In genomic region chr1:219659682-219660081, GRCh38 we compare ENCODE assay signal across 12 cellular contexts. TPM values are rescaled to one million over a fixed set of nuclear protein-coding genes. Genes with fewer than 3 reads are reported as not detected.
A peak's percentile ranks its signal among the peaks of the same experiment; 100 is the strongest.
DNase-seq lines count a peak whose midpoint lies in the region; ATAC-seq and TF ChIP-seq lines count a peak whose summit lies in the region.
"Had no signal": no experiment of that assay in that cellular context is flagged by ENCODE, and none has a peak within 500 bp of the region (broad histone marks: within the 10 kb centered on the region; RNA-seq: fewer than 3 reads in every experiment).

No MANE protein-coding gene starts in this region.

- no peak for TF ChIP-seq EP300 in gastroesophageal sphincter (IDR thresholded peaks at IDR 0.05)

- H3K36me3 ChIP-seq in gastroesophageal sphincter, result no peaks in the 10 kb centered on the region
- H3K36me3 ChIP-seq: HAP-1 had no signal

- no peaks in the 10 kb centered on the region for H3K9me3 Mint-ChIP-seq in progenitor cell of endocrine pancreas (ENCODE audit: low read depth)
- peaks cover 9% of the 10 kb centered on the region for H3K9me3 Mint-ChIP-seq in activated naive CD8-positive, alpha-beta T cell treated with anti-CD3 and anti-CD28 coated beads, Interleukin-2, amount 50 U/mL, for 24 hours
- H3K9me3 Mint-ChIP-seq: activated T-cell treated with anti-CD3 and anti-CD28 coated beads, Interleukin-2, amount 50 U/mL, for 24 hours had no signal

- H3K27ac Mint-ChIP-seq in progenitor cell of endocrine pancreas, result no peak overlapping the region
- no peak overlapping the region for H3K27ac Mint-ChIP-seq in activated naive CD8-positive, alpha-beta T cell treated with anti-CD3 and anti-CD28 coated beads, Interleukin-2, amount 50 U/mL, for 24 hours
- H3K27ac Mint-ChIP-seq: activated T-cell treated with anti-CD3 and anti-CD28 coated beads, Interleukin-2, amount 50 U/mL, for 24 hours; stimulated activated naive B cell treated with anti-CD40 and anti-IgM and Interleukin-4, amounts not matched to agents 10 μg/mL and 1 μg/mL and 100 μg/mL, for 72 hours had no signal

- H3K9me3 ChIP-seq in gastroesophageal sphincter, result no peaks in the 10 kb centered on the region
- H3K9me3 ChIP-seq: HAP-1 had no signal

- no peak overlapping the region for H3K4me3 ChIP-seq in gastroesophageal sphincter
- H3K4me3 ChIP-seq: HAP-1 had no signal

- H3K27me3 Mint-ChIP-seq in progenitor cell of endocrine pancreas, result no peaks in the 10 kb centered on the region
- H3K27me3 Mint-ChIP-seq in activated naive CD8-positive, alpha-beta T cell treated with anti-CD3 and anti-CD28 coated beads, Interleukin-2, amount 50 U/mL, for 24 hours, result peaks cover 17% of the 10 kb centered on the region

- TF ChIP-seq CTCF in gastroesophageal sphincter (IDR thresholded peaks at IDR 0.05) (no peak), progenitor cell of endocrine pancreas (IDR thresholded peaks at IDR 0.05; ENCODE audit: unreplicated experiment) (no peak)

- H3K4me1 ChIP-seq in gastroesophageal sphincter, result peaks cover 0 to 12% (median 0%) of the 10 kb centered on the region in 3 donors

- peaks cover 43% of the 10 kb centered on the region for H3K4me1 Mint-ChIP-seq in progenitor cell of endocrine pancreas (ENCODE audit: low read depth)
- H3K4me1 Mint-ChIP-seq in activated naive CD8-positive, alpha-beta T cell treated with anti-CD3 and anti-CD28 coated beads, Interleukin-2, amount 50 U/mL, for 24 hours, result no peaks in the 10 kb centered on the region

- no peak overlapping the region for H3K4me3 Mint-ChIP-seq in progenitor cell of endocrine pancreas (ENCODE audit: low read depth)
- H3K4me3 Mint-ChIP-seq in activated naive CD8-positive, alpha-beta T cell treated with anti-CD3 and anti-CD28 coated beads, Interleukin-2, amount 50 U/mL, for 24 hours, result no peak overlapping the region
- H3K4me3 Mint-ChIP-seq: activated T-cell treated with anti-CD3 and anti-CD28 coated beads, Interleukin-2, amount 50 U/mL, for 24 hours; stimulated activated naive B cell treated with anti-CD40 and anti-IgM and Interleukin-4, amounts not matched to agents 10 μg/mL and 1 μg/mL and 100 μg/mL, for 72 hours had no signal

- ATAC-seq in HG02870 (IDR thresholded peaks at IDR 0.05; ENCODE audit: unreplicated experiment), result peak; percentile 39
- ATAC-seq in gastroesophageal sphincter, result peak; percentile 48
- ATAC-seq in GM19455 (IDR thresholded peaks at IDR 0.05; ENCODE audit: unreplicated experiment), result no peak
- ATAC-seq in activated naive CD8-positive, alpha-beta T cell treated with anti-CD3 and anti-CD28 coated beads, Interleukin-2, amount 50 U/mL, for 24 hours, result no peak

- no peaks in the 10 kb centered on the region for H3K27me3 ChIP-seq in gastroesophageal sphincter

- H3K36me3 Mint-ChIP-seq in progenitor cell of endocrine pancreas (ENCODE audit: insufficient read depth), result no peaks in the 10 kb centered on the region
- no peaks in the 10 kb centered on the region for H3K36me3 Mint-ChIP-seq in activated naive CD8-positive, alpha-beta T cell treated with anti-CD3 and anti-CD28 coated beads, Interleukin-2, amount 50 U/mL, for 24 hours (ENCODE audit: low read depth)
- H3K36me3 Mint-ChIP-seq: stimulated activated naive B cell treated with anti-CD40 and anti-IgM and Interleukin-4, amounts not matched to agents 10 μg/mL and 1 μg/mL and 100 μg/mL, for 72 hours had no signal

- 33 to 43% methylated on average over 1 of the region's 1 CpG for WGBS in gastroesophageal sphincter (ENCODE audit: low coverage in 1 of 2), 2 donors

- H3K27ac ChIP-seq in gastroesophageal sphincter, result peak overlapping the region in 1 of 4 donors; percentile 52

- DNase-seq in DMS 273 (lab: John Stamatoyannopoulos, UW; ENCODE audit: unreplicated experiment), result peak; percentile 90
- peak; percentile 49 for DNase-seq in SIG-M5 treated with dmso at 0.1 percent for 504 hours (lab: John Stamatoyannopoulos, UW; ENCODE audit: unreplicated experiment)
- DNase-seq in progenitor cell of endocrine pancreas (ENCODE audit: low spot score, unreplicated experiment), result no peak
- no peak for DNase-seq in activated naive CD8-positive, alpha-beta T cell treated with anti-CD3 and anti-CD28 coated beads, Interleukin-2, amount 50 U/mL, for 24 hours
- DNase-seq in GM03348 (ENCODE audit: low spot score), result no peak
- DNase-seq: activated T-cell treated with anti-CD3 and anti-CD28 coated beads, Interleukin-2, amount 50 U/mL, for 24 hours; stimulated activated CD4-positive, alpha-beta T cell treated with anti-CD3 and anti-CD28 coated beads, Interleukin-12 subunit alpha, Interleukin-12 subunit beta, amount 100 ng/mL, for 4 hours; stimulated activated naive B cell treated with anti-CD40 and anti-IgM and Interleukin-4, amounts not matched to agents 10 μg/mL and 1 μg/mL and 100 μg/mL, for 72 hours had no signal

- TF ChIP-seq POLR2A in gastroesophageal sphincter (IDR thresholded peaks at IDR 0.05), result no peak

RNA-seq across cellular contexts. Expression of gene ZC3H11B, which starts 46.8 kb away (rescaled TPM):
- not detected for total RNA-seq in gastroesophageal sphincter
- total RNA-seq in progenitor cell of endocrine pancreas, result 0.19 and 0.49 TPM in 2 replicates

Comparison
In these comparisons a context has a peak if more than half of its experiments do, and no peak if none do; other contexts are left out.
1. DNase-seq: peak in DMS 273 (single experiment) and SIG-M5 treated with dmso at 0.1 percent for 504 hours (single experiment); none in progenitor cell of endocrine pancreas (single experiment), activated naive CD8-positive, alpha-beta T cell treated with anti-CD3 and anti-CD28 coated beads, Interleukin-2, amount 50 U/mL, for 24 hours (single experiment) and GM03348 (single experiment).
2. ATAC-seq: peak in HG02870 (single experiment) and gastroesophageal sphincter (single experiment); none in GM19455 (single experiment) and activated naive CD8-positive, alpha-beta T cell treated with anti-CD3 and anti-CD28 coated beads, Interleukin-2, amount 50 U/mL, for 24 hours (single experiment).